In genomic region chr7:6589829-6590644, GRCh38 we compare ENCODE assay signal across 8 cellular contexts. TPM values are rescaled to one million over a fixed set of nuclear protein-coding genes. Genes with fewer than 3 reads are reported as not detected.
DNase-seq lines count a peak whose midpoint lies in the region; ATAC-seq, FAIRE-seq and TF ChIP-seq lines count a peak whose summit lies in the region.

Gene INTS15 (plus strand): TSS chr7:6590021. CDS start chr7:6590284, 263 bp downstream.

- TF ChIP-seq CTCF in activated B cell treated with CpG ODN at 0.5 μM for 24 hours (IDR thresholded peaks at IDR 0.05) (no peak), keratinocyte (optimal IDR thresholded peaks at IDR 0.05 in 1 of 3, IDR thresholded peaks at IDR 0.05 in 1 of 3, conservative IDR thresholded peaks at IDR 0.05 in 1 of 3; ENCODE audit: extremely low read depth in 1 of 3, insufficient read depth in 2 of 3, low read length in 3 of 3) (peak in 2 of 3 experiments; percentile 44 to 84)

- H3K27ac ChIP-seq in caudate nucleus (ENCODE audit: low read depth, low read length): peak within 1 kb of the TSS; percentile 52
- H3K27ac ChIP-seq in keratinocyte (ENCODE audit: control insufficient read depth, insufficient read depth, low read length): peak within 1 kb of the TSS; percentile 33

- H3K4me1 Mint-ChIP-seq in activated B cell treated with CpG ODN at 0.5 μM for 24 hours: peaks cover 21% of the 10 kb centered on the region

- intact Hi-C loops in activated B cell treated with CpG ODN at 0.5 μM for 24 hours (cut with micrococcal nuclease): loop anchor here (1.0 to 10.0 kb wide), 5 partner anchors 13 to 1625 kb away; partner anchors contain the start of genes ZDHHC4, ZNF12 and ZNF316

- FAIRE-seq in keratinocyte (lab: Jason Lieb, UNC): no peak

- no peaks in the 10 kb centered on the region for H3K27me3 ChIP-seq in keratinocyte (ENCODE audit: control insufficient read depth, extremely low read depth, insufficient read depth, low read length)

- peak; percentile 90 for DNase-seq in ACHN
- peak; percentile 81 for DNase-seq in NCI-H2171 (lab: John Stamatoyannopoulos, UW)
- DNase-seq in activated B cell treated with CpG ODN at 0.5 μM for 24 hours: peak; percentile 93
- DNase-seq in caudate nucleus (lab: John Stamatoyannopoulos, UW): peak in 53 of 61 donors; percentile 27 to 87 (median 68)
- DNase-seq in keratinocyte (ENCODE audit: low read depth, low spot score): no peak
- DNase-seq in stimulated activated CD4-positive, alpha-beta T cell treated with anti-CD3 and anti-CD28 coated beads, Interleukin-15, amount 100 ng/mL, for 1 hour (ENCODE audit: low read depth in 1 of 2, low spot score in 1 of 2): peak; percentile 68 to 78

- H3K4me1 ChIP-seq in keratinocyte (ENCODE audit: control insufficient read depth, extremely low read depth, insufficient read depth, low read length): peaks cover 6% of the 10 kb centered on the region

- H3K79me2 ChIP-seq in keratinocyte (ENCODE audit: control insufficient read depth, insufficient read depth, low read length): peaks cover 13% of the 10 kb centered on the region

- CTCF ChIA-PET in activated B cell treated with CpG ODN at 0.5 μM for 24 hours (lab: Charles Lee): interaction anchor here (0.6 to 1.8 kb wide), 5 partner anchors 12 to 110 kb away, joined by 3 to 4 read pairs (median 3); partner anchors contain the start of genes ZDHHC4 and ZNF316

- dilution Hi-C loops in keratinocyte (cut with MboI; ENCODE audit: extremely low pct_ligation_motif_present, low sequenced_read_pairs): no loop called here

- H3K4me2 ChIP-seq in keratinocyte (ENCODE audit: control insufficient read depth, extremely low read depth, insufficient read depth, low read depth, low read length): peak within 1 kb of the TSS; percentile 72

- POLR2A ChIA-PET in activated B cell treated with CpG ODN at 0.5 μM for 24 hours (lab: Charles Lee): interaction anchor here (0.6 to 3.1 kb wide), 5 partner anchors 8 to 135 kb away, joined by 3 to 16 read pairs (median 3); partner anchors contain the start of gene ZDHHC4

- in situ Hi-C loops in ACHN (cut with HindIII; ENCODE audit: low pct_ligation_motif_present, low pct_unique_long_range_greater_than_20kb, low sequenced_read_pairs): no loop called here

- ATAC-seq in GM18517 (IDR thresholded peaks at IDR 0.05; ENCODE audit: unreplicated experiment) (peak; percentile 83), HG03039 (IDR thresholded peaks at IDR 0.05; ENCODE audit: unreplicated experiment) (peak; percentile 83), activated B cell treated with CpG ODN at 0.5 μM for 24 hours (ENCODE audit: low read depth) (peak; percentile 90)

- no peaks in the 10 kb centered on the region for H3K27me3 Mint-ChIP-seq in activated B cell treated with CpG ODN at 0.5 μM for 24 hours

- peak within 1 kb of the TSS; percentile 80 for H3K27ac Mint-ChIP-seq in activated B cell treated with CpG ODN at 0.5 μM for 24 hours

- H3K9me3 Mint-ChIP-seq in activated B cell treated with CpG ODN at 0.5 μM for 24 hours: no peaks in the 10 kb centered on the region

- peaks cover 12% of the 10 kb centered on the region in 2 experiments for H3K36me3 ChIP-seq in keratinocyte (ENCODE audit: control insufficient read depth in 2 of 2, extremely low read depth in 1 of 2, insufficient read depth in 2 of 2, low read length in 2 of 2)

- no peaks in the 10 kb centered on the region for H4K20me1 ChIP-seq in keratinocyte (ENCODE audit: control insufficient read depth, extremely low read depth, insufficient read depth, low read length)

- peak within 1 kb of the TSS; percentile 92 for H2AFZ ChIP-seq in keratinocyte (ENCODE audit: control insufficient read depth, low read length)

- no peaks in the 10 kb centered on the region for H3K9me1 ChIP-seq in keratinocyte (ENCODE audit: control insufficient read depth, extremely low read depth, insufficient read depth, low read length)

- H3K4me3 ChIP-seq in keratinocyte (ENCODE audit: control insufficient read depth in 2 of 3, extremely low read depth in 1 of 3, insufficient read depth in 2 of 3, low read depth in 1 of 3, low read length in 3 of 3): peak within 1 kb of the TSS; percentile 81 to 91 (median 88)

- peak within 1 kb of the TSS; percentile 89 for H3K4me3 Mint-ChIP-seq in activated B cell treated with CpG ODN at 0.5 μM for 24 hours

- H3K9ac ChIP-seq in keratinocyte (ENCODE audit: control insufficient read depth, extremely low read depth, insufficient read depth, low read length): peak within 1 kb of the TSS; percentile 83

- H3K9me3 ChIP-seq in keratinocyte (ENCODE audit: control insufficient read depth, low read depth, low read length): no peaks in the 10 kb centered on the region

- peaks cover 64% of the 10 kb centered on the region for H3K36me3 Mint-ChIP-seq in activated B cell treated with CpG ODN at 0.5 μM for 24 hours (ENCODE audit: low read depth)

RNA-seq across cellular contexts. Expression of gene INTS15, which starts in this region (rescaled TPM):
- total RNA-seq in activated B cell treated with CpG ODN at 0.5 μM for 24 hours: 49.0 and 49.9 TPM in 2 replicates
- 11.9 to 22.5 TPM (median 12.1 TPM) in 3 replicates for polyA plus RNA-seq in keratinocyte
- 4.7 TPM for polyA plus RNA-seq in keratinocyte (2011; ENCODE audit: low read depth)
- 17.0 and 19.7 TPM in 2 replicates for polyA plus RNA-seq in keratinocyte (2011; cell fraction: cytosol; rRNA removed)
- 26.7 and 33.4 TPM in 2 replicates for polyA plus RNA-seq in keratinocyte (2011; cell fraction: nucleus; rRNA removed)
- 14.9 and 17.1 TPM in 2 replicates for polyA plus RNA-seq in keratinocyte (2012; ENCODE audit: low replicate concordance)
- 9.0 to 18.6 TPM (median 12.4 TPM) in 3 replicates for polyA minus RNA-seq in keratinocyte
- 16.5 TPM for polyA minus RNA-seq in keratinocyte (2011; cell fraction: cytosol; rRNA and poly(A)+ RNA removed)
- polyA minus RNA-seq in keratinocyte (2011; cell fraction: nucleus; rRNA and poly(A)+ RNA removed): 9.1 and 10.8 TPM in 2 replicates
